Comparison of ENCODE assay signal across 17 cellular contexts in the genomic region with DNA sequence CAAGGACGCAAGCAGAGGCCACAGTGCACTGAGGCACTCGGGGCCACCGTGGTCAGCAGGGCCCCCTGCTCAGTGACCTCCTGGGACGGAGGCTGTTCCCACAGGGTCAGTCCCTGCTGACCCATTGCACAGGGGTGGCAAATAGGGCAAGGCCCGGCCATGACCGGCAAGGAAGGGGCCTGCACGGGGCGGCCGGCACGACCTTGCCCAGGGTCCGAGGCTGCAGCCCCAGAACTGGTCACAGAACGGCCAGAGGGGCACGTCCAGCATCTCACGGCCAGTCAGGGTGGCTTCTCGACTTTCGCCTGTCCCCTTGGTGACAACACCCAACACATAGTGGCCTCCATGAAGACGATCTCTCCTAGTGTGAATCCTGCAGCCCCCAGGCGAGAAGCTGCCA. TPM values are rescaled to one million over a fixed set of nuclear protein-coding genes. Genes with fewer than 3 reads are reported as not detected.
DNase-seq lines count a peak whose midpoint lies in the region; ATAC-seq, FAIRE-seq and TF ChIP-seq lines count a peak whose summit lies in the region.
"Had no signal": no experiment of that assay in that cellular context is flagged by ENCODE, and none has a peak within 500 bp of the region (broad histone marks: within the 10 kb centered on the region; RNA-seq: fewer than 3 reads in every experiment).

No MANE protein-coding gene starts in this region.

- ATAC-seq in RWPE2 (ENCODE audit: low read depth) (no peak), lower lobe of right lung (no peak)
- ATAC-seq: GM12878, HCT116 had no signal

- no peak overlapping the region for H3K4me2 ChIP-seq in H1 (ENCODE audit: insufficient read depth in 1 of 2, low read depth in 2 of 2, low read length in 2 of 2)

- intact Hi-C loops in lower lobe of right lung (cut with DNase I): no loop called here
- intact Hi-C loops in sigmoid colon (cut with DNase I): no loop called here

- TF ChIP-seq CTCF in RWPE2 (IDR thresholded peaks at IDR 0.05; ENCODE audit: poor library complexity, severe bottlenecking) (no peak), H1 (IDR thresholded peaks at IDR 0.05; ENCODE audit: control extremely low read depth in 1 of 3, insufficient read depth in 1 of 3, low read depth in 1 of 3, low read length in 3 of 3) (no peak), lower lobe of right lung (IDR thresholded peaks at IDR 0.05) (no peak), sigmoid colon (IDR thresholded peaks at IDR 0.05) (no peak)

- CTCF ChIA-PET in H1 (lab: Charles Lee; ENCODE audit: partially characterized antibody): no interaction called here

- no peaks in the 10 kb centered on the region for H3K4me1 ChIP-seq in RWPE2 (ENCODE audit: insufficient read depth, poor library complexity, severe bottlenecking)
- no peaks in the 10 kb centered on the region for H3K4me1 ChIP-seq in H1 (replicated peaks in 1 of 4; ENCODE audit: control insufficient read depth in 3 of 4, insufficient read depth in 4 of 4, low read length in 3 of 4)
- no peaks in the 10 kb centered on the region for H3K4me1 ChIP-seq in lower lobe of right lung
- no peaks in the 10 kb centered on the region for H3K4me1 ChIP-seq in sigmoid colon
- H3K4me1 ChIP-seq: BE2C had no signal

- H3K14ac ChIP-seq in H1 (ENCODE audit: insufficient read length): no peak overlapping the region

- no peak for TF ChIP-seq RAD21 in H1 (IDR thresholded peaks at IDR 0.05 in 1 of 2, conservative IDR thresholded peaks at IDR 0.05 in 1 of 2; ENCODE audit: low read depth in 2 of 2, low read length in 2 of 2)

- no peak overlapping the region for H2BK12ac ChIP-seq in H1 (ENCODE audit: low read depth, low read length)

- POLR2A ChIA-PET in H1 (lab: Charles Lee; ENCODE audit: partially characterized antibody): no interaction called here

- H2BK5ac ChIP-seq in H1 (ENCODE audit: low read depth, low read length): no peak overlapping the region

- no peak overlapping the region for H3K4ac ChIP-seq in H1 (replicated peaks; ENCODE audit: insufficient read length, low read depth, low read length)

- H2AFZ ChIP-seq in H1 (ENCODE audit: low read length): no peak overlapping the region

- H3K56ac ChIP-seq in H1 (replicated peaks; ENCODE audit: insufficient read length, low read depth, low read length): no peak overlapping the region

- H3K18ac ChIP-seq in H1 (ENCODE audit: extremely low read depth, low read length): no peak overlapping the region

- DNase-seq in RWPE2 (ENCODE audit: low spot score) (peak; percentile 42), H1 (ENCODE audit: low read depth in 1 of 2, low spot score in 2 of 2) (no peak), lower lobe of right lung (peak; percentile 28), sigmoid colon (peak; percentile 56), ureter (ENCODE audit: low spot score) (no peak), AG20443 (ENCODE audit: low spot score) (no peak)
- no peak for DNase-seq in activated effector memory CD4-positive, alpha-beta T cell treated with Interleukin-2 at 50 U/mL for 16 hours
- DNase-seq: BE2C; CD4-positive, alpha-beta memory T cell; DMS79 had no signal

- H4K20me1 ChIP-seq in H1 (replicated peaks in 1 of 2; ENCODE audit: control insufficient read depth in 1 of 2, insufficient read depth in 2 of 2, low read length in 2 of 2): no peaks in the 10 kb centered on the region

- H4K8ac ChIP-seq in H1 (ENCODE audit: extremely low read depth, insufficient read depth, low read length): peak overlapping the region; percentile 25; the same call in 1 of the 2 replicates

- no peak for TF ChIP-seq EP300 in H1 (IDR thresholded peaks at IDR 0.05; ENCODE audit: borderline replicate concordance in 1 of 2, low read depth in 2 of 2, low read length in 2 of 2)
- no peak for TF ChIP-seq EP300 in sigmoid colon (IDR thresholded peaks at IDR 0.05)

- H2BK120ac ChIP-seq in H1 (replicated peaks; ENCODE audit: low read depth, low read length): no peak overlapping the region

- H3K9me3 ChIP-seq in RWPE2 (ENCODE audit: severe bottlenecking): no peaks in the 10 kb centered on the region
- H3K9me3 ChIP-seq in H1 (ENCODE audit: insufficient read depth in 2 of 2, low read depth in 1 of 2, low read length in 1 of 2): peaks cover 0 to 4% of the 10 kb centered on the region in 2 experiments; a peak in 2 of 4 replicates
- H3K9me3 ChIP-seq in lower lobe of right lung: no peaks in the 10 kb centered on the region
- H3K9me3 ChIP-seq in sigmoid colon: no peaks in the 10 kb centered on the region
- H3K9me3 ChIP-seq: BE2C had no signal

- no peaks in the 10 kb centered on the region for H3K79me2 ChIP-seq in H1 (ENCODE audit: control insufficient read depth in 1 of 2, insufficient read depth in 2 of 2, low read length in 2 of 2)

- no peak overlapping the region for H4K5ac ChIP-seq in H1 (ENCODE audit: insufficient read length, low read depth, low read length)

- H2AK5ac ChIP-seq in H1 (ENCODE audit: low read depth, low read length): no peak overlapping the region

- H3K36me3 ChIP-seq in RWPE2 (ENCODE audit: low read depth) (no peaks in the 10 kb centered on the region), H1 (ENCODE audit: control insufficient read depth in 2 of 4, insufficient read depth in 4 of 4, low read length in 3 of 4) (no peaks in the 10 kb centered on the region), lower lobe of right lung (no peaks in the 10 kb centered on the region), sigmoid colon (no peaks in the 10 kb centered on the region)
- H3K36me3 ChIP-seq: BE2C had no signal

- H3K27ac ChIP-seq in RWPE2 (ENCODE audit: poor library complexity, severe bottlenecking): no peak overlapping the region
- H3K27ac ChIP-seq in H1 (ENCODE audit: low read depth, low read length): no peak overlapping the region
- no peak overlapping the region for H3K27ac ChIP-seq in lower lobe of right lung
- no peak overlapping the region for H3K27ac ChIP-seq in sigmoid colon
- H3K27ac ChIP-seq: C4-2B had no signal

- H3K9ac ChIP-seq in H1 (replicated peaks in 1 of 4; ENCODE audit: extremely low read depth in 1 of 4, low read depth in 3 of 4, low read length in 3 of 4): no peak overlapping the region

- no peak overlapping the region for H3K23ac ChIP-seq in H1 (ENCODE audit: insufficient read length)

- H2BK15ac ChIP-seq in H1 (ENCODE audit: low read length): no peak overlapping the region

- H3K27me3 ChIP-seq in RWPE2 (ENCODE audit: insufficient read depth, poor library complexity, severe bottlenecking) (peaks cover 3% of the 10 kb centered on the region), H1 (replicated peaks in 1 of 4; ENCODE audit: control insufficient read depth in 3 of 4, extremely low read depth in 1 of 4, insufficient read depth in 3 of 4, low read length in 3 of 4) (no peaks in the 10 kb centered on the region), lower lobe of right lung (ENCODE audit: low read depth) (peaks cover 15% of the 10 kb centered on the region), sigmoid colon (peaks cover 0 to 10% (median 0%) of the 10 kb centered on the region in 3 donors)

- H3K4me3 ChIP-seq in RWPE2 (ENCODE audit: severe bottlenecking): no peak overlapping the region
- H3K4me3 ChIP-seq in H1 (ENCODE audit: extremely low read depth in 1 of 4, insufficient read depth in 2 of 4, low read depth in 3 of 4, low read length in 4 of 4): no peak overlapping the region
- no peak overlapping the region for H3K4me3 ChIP-seq in lower lobe of right lung
- no peak overlapping the region for H3K4me3 ChIP-seq in sigmoid colon
- H3K4me3 ChIP-seq: GM12878 had no signal

- no peak overlapping the region for H2BK20ac ChIP-seq in H1 (ENCODE audit: low read length)

- WGBS in H1 (ENCODE audit: extremely low coverage in 1 of 2, insufficient coverage in 1 of 2, insufficient read length in 1 of 2, insufficient replicate concordance in 2 of 2, low coverage in 1 of 2, low lambda C conversion rate in 2 of 2, missing lambda C conversion rate in 1 of 2), 2 experiments: 90% methylated on average over 12 of the region's 18 CpGs; no CpG with 5 or more reads in 1 of the 2 experiments
- 84 to 87% methylated on average over 18 of the region's 18 CpGs for WGBS in sigmoid colon, 2 donors

- peaks cover 3% of the 10 kb centered on the region; the same call in 1 of the 2 replicates for H3K23me2 ChIP-seq in H1 (ENCODE audit: low read depth, low read length)

- no peak overlapping the region for H4K91ac ChIP-seq in H1 (replicated peaks; ENCODE audit: insufficient read length, low read length)

- H3K79me1 ChIP-seq in H1 (ENCODE audit: low read depth, low read length): no peaks in the 10 kb centered on the region

- no peak for FAIRE-seq in H1 (lab: Jason Lieb, UNC)
- FAIRE-seq: A204.1, GM12878, GM18507, H54 had no signal

- TF ChIP-seq POLR2A in H1 (IDR thresholded peaks at IDR 0.05; ENCODE audit: control extremely low read depth in 1 of 2, low read depth in 2 of 2, low read length in 2 of 2): no peak
- no peak for TF ChIP-seq POLR2A in sigmoid colon (IDR thresholded peaks at IDR 0.05)

TF ChIP-seq in H1, 55 proteins besides CTCF, POLR2A, EP300 and RAD21 (continues in another document):
- TF ChIP-seq TAF7 (optimal IDR thresholded peaks at IDR 0.05; ENCODE audit: borderline replicate concordance, low read depth, low read length): no peak
- TF ChIP-seq POU5F1 (IDR thresholded peaks at IDR 0.05; ENCODE audit: low read depth, low read length): no peak

RNA-seq across cellular contexts. Expression of a gene that starts 27.6 kb away (rescaled TPM):
- 0.63 TPM in 1 of 2 replicates, not detected in the other for total RNA-seq in H1 (2021; fragmentation: NEBNext Ultra II Directional; extraction: Animal tissue kit (Norgen Biotek cat#: 25700))
- polyA plus RNA-seq in H1 (2011; rRNA removed) (0.17 and 0.19 TPM in 2 replicates), sigmoid colon (not detected)
- not detected for polyA plus RNA-seq in H1 (2011; cell fraction: cytosol; rRNA removed)
- polyA plus RNA-seq in H1 (2011; cell fraction: nucleus; rRNA removed): not detected
- not detected in 4 replicates for polyA plus RNA-seq in H1 (2012, experiment 1 of 2)
- 0.92 TPM for polyA plus RNA-seq in H1 (2012, experiment 2 of 2)
- polyA plus RNA-seq in H1 (2013, experiment 1 of 2): 0.28 TPM
- 0.35 TPM for polyA plus RNA-seq in H1 (2013, experiment 2 of 2)
- polyA minus RNA-seq in H1 (2011; rRNA and poly(A)+ RNA removed): not detected in 2 replicates
- not detected for polyA minus RNA-seq in H1 (2011; cell fraction: cytosol; rRNA and poly(A)+ RNA removed)
- polyA minus RNA-seq in H1 (2011; cell fraction: nucleus; rRNA and poly(A)+ RNA removed): not detected
- total RNA-seq in lower lobe of right lung (not detected), sigmoid colon (not detected), ureter (not detected)
- total RNA-seq: CD4-positive, alpha-beta memory T cell; G401; GM12878 had no signal
- polyA plus RNA-seq: CD4-positive, alpha-beta memory T cell; GM12878 had no signal

RNA-seq across cellular contexts. Expression of a gene that starts 31.9 kb away (rescaled TPM):
- total RNA-seq in H1 (2021; fragmentation: NEBNext Ultra II Directional; extraction: Animal tissue kit (Norgen Biotek cat#: 25700)): 143 and 154 TPM in 2 replicates
- polyA plus RNA-seq in H1 (2011; rRNA removed): 234 and 306 TPM in 2 replicates
- 237 TPM for polyA plus RNA-seq in H1 (2011; cell fraction: cytosol; rRNA removed)
- polyA plus RNA-seq in H1 (2011; cell fraction: nucleus; rRNA removed): 222 TPM
- 208 to 299 TPM (median 271 TPM) in 4 replicates for polyA plus RNA-seq in H1 (2012, experiment 1 of 2)
- polyA plus RNA-seq in H1 (2012, experiment 2 of 2): 793 TPM
- 262 TPM for polyA plus RNA-seq in H1 (2013, experiment 1 of 2)
- 274 TPM for polyA plus RNA-seq in H1 (2013, experiment 2 of 2)
- polyA minus RNA-seq in H1 (2011; rRNA and poly(A)+ RNA removed): 13.5 and 13.9 TPM in 2 replicates
- 35.4 TPM for polyA minus RNA-seq in H1 (2011; cell fraction: cytosol; rRNA and poly(A)+ RNA removed)
- 19.7 TPM for polyA minus RNA-seq in H1 (2011; cell fraction: nucleus; rRNA and poly(A)+ RNA removed)
- 109 TPM for total RNA-seq in lower lobe of right lung
- 100 to 1,000 TPM; 235 to 376 (median 317) TPM for total RNA-seq in sigmoid colon
- polyA plus RNA-seq in sigmoid colon: 100 to 1,000 TPM; 238 to 458 (median 422) TPM
- total RNA-seq in ureter: 88.1 TPM

Comparison
In these comparisons a context has a peak if more than half of its experiments do, and no peak if none do; other contexts are left out.
1. DNase-seq: peak in RWPE2 (single experiment), lower lobe of right lung (single experiment) and sigmoid colon (single experiment); none in H1 (0 of 2), activated effector memory CD4-positive, alpha-beta T cell treated with Interleukin-2 at 50 U/mL for 16 hours (single experiment), ureter (single experiment) and AG20443 (single experiment).